ENCODE assay signal across 28 cellular contexts in the genomic region with DNA sequence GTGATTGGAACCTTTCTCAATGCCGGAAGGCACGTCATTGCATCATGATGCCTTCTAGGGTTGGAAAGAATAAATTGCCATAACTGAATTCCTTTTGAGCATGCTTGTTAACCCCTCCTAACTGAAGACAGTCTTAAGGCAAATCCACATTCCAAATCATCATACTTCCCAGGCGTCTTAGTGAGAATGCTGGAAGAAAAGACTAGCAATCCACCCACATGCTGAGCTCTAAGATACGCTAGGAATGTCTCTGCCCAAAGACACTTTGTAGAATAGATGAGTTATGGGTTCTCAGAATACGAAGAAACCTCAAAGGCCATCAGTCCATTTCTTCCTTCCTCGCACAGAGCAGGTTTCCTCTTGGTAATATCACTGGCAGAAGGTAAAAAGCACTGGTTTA.
"Had no signal": no experiment of that assay in that cellular context is flagged by ENCODE, and none has a peak within 500 bp of the region (broad histone marks: within the 10 kb centered on the region; RNA-seq: fewer than 3 reads in every experiment).

No MANE protein-coding gene starts in this region.

- H3K4me1 ChIP-seq: gastrocnemius medialis, heart right ventricle, lower lobe of right lung, psoas muscle, suprapubic skin, transverse colon, upper lobe of right lung, uterus had no signal

- H3K27ac ChIP-seq: coronary artery, gastrocnemius medialis, heart right ventricle, lower lobe of right lung, ovary, psoas muscle, skin epidermis, suprapubic skin, transverse colon, upper lobe of right lung, uterus had no signal

- H3K9me3 ChIP-seq: gastrocnemius medialis, lower lobe of right lung, ovary, psoas muscle, transverse colon, upper lobe of right lung, uterus had no signal

- H3K27me3 ChIP-seq: gastrocnemius medialis, heart right ventricle, ovary, suprapubic skin, transverse colon, upper lobe of right lung, uterus had no signal

- ATAC-seq: effector memory CD8-positive, alpha-beta T cell; gastrocnemius medialis; heart right ventricle; left ventricle myocardium superior; lower lobe of right lung; natural killer cell; psoas muscle; right cardiac atrium; stimulated activated naive CD8-positive, alpha-beta T cell treated with anti-CD3 and anti-CD28 coated beads, Interleukin-15, amount 100 ng/mL, for 72 hours; upper lobe of right lung had no signal

- H3K4me3 ChIP-seq: coronary artery, gastrocnemius medialis, heart right ventricle, lower lobe of right lung, ovary, psoas muscle, skin epidermis, suprapubic skin, transverse colon, upper lobe of right lung, uterus had no signal

- H3K36me3 ChIP-seq: gastrocnemius medialis, heart right ventricle, lower lobe of right lung, ovary, suprapubic skin, transverse colon, upper lobe of right lung, uterus had no signal

- DNase-seq: dermis blood vessel endothelial cell; effector memory CD8-positive, alpha-beta T cell; foreskin fibroblast; gastrocnemius medialis; glutamatergic neuron; heart right ventricle; hippocampal formation; immature natural killer cell; islet precursor cell; left ventricle myocardium superior; lower lobe of right lung; natural killer cell; occipital lobe; ovary; posterior cingulate gyrus; psoas muscle; right cardiac atrium; stimulated activated CD4-positive, alpha-beta T cell treated with anti-CD3 and anti-CD28 coated beads, Interleukin-15, amount 100 ng/mL, for 24 hours; stimulated activated CD4-positive, alpha-beta T cell treated with anti-CD3 and anti-CD28 coated beads, Interleukin-2, amount 100 ng/mL, for 48 hours; stimulated activated CD8-positive, alpha-beta memory T cell treated with anti-CD3 and anti-CD28 coated beads, Interleukin-4, amount 100 ng/mL, for 48 hours; stimulated activated naive CD4-positive, alpha-beta T cell; stimulated activated naive CD8-positive, alpha-beta T cell treated with anti-CD3 and anti-CD28 coated beads, Interleukin-15, amount 100 ng/mL, for 72 hours; transverse colon; upper lobe of right lung; uterus had no signal
